Comparison of ENCODE assay signal across 9 cellular contexts in the genomic region with DNA sequence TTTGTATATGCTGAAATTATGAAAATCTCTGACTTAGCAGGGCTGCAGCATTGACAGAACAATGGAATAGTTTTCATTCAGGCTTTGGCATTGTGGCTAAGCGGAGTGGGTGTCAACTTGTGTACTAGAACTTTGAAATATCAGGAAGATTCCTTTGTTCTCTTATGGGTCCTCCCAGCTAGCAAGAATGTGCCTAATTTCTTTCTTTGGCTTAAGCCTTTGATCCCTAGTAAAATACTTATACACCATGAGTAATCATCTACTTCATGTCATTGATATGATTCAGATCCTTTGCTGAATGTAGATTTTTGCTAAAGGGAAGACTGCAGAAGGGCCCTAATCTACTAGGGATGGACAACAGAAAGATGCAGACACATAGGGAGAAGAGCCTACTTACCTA. TPM values are rescaled to one million over a fixed set of nuclear protein-coding genes. Genes with fewer than 3 reads are reported as not detected.
A peak's percentile ranks its signal among the peaks of the same experiment; 100 is the strongest.
DNase-seq lines count a peak whose midpoint lies in the region; ATAC-seq and TF ChIP-seq lines count a peak whose summit lies in the region.
"Had no signal": no experiment of that assay in that cellular context is flagged by ENCODE, and none has a peak within 500 bp of the region (broad histone marks: within the 10 kb centered on the region; RNA-seq: fewer than 3 reads in every experiment).

No MANE protein-coding gene starts in this region.

- no peaks in the 10 kb centered on the region for H3K27me3 ChIP-seq in ACC112 (ENCODE audit: insufficient read depth, low read length)
- H3K27me3 ChIP-seq: Peyer's patch had no signal

- H3K4me1 ChIP-seq in ACC112 (ENCODE audit: control insufficient read depth, insufficient read depth, low read length, unreplicated experiment): peaks cover 24% of the 10 kb centered on the region

- intact Hi-C loops in lower leg skin (cut with DNase I; ENCODE audit: low total_unique reads): no loop called here

- TF ChIP-seq CTCF in lower leg skin (IDR thresholded peaks at IDR 0.05): no peak

- H3K79me2 ChIP-seq in ACC112 (ENCODE audit: control insufficient read depth, insufficient read depth, low read length, unreplicated experiment): peaks cover 68% of the 10 kb centered on the region

- H3K27ac ChIP-seq in ACC112 (ENCODE audit: low read depth, low read length): peak overlapping the region; percentile 66
- H3K27ac ChIP-seq: Peyer's patch had no signal

- TF ChIP-seq POLR2A in lower leg skin (IDR thresholded peaks at IDR 0.05): no peak

- no peak overlapping the region for H2AFZ ChIP-seq in ACC112 (ENCODE audit: low read length, unreplicated experiment)

- H3K4me3 ChIP-seq in ACC112 (ENCODE audit: low read depth, low read length) (peak overlapping the region; percentile 26), lower leg skin (ENCODE audit: low read depth, poor library complexity, severe bottlenecking) (no peak overlapping the region)
- H3K4me3 ChIP-seq: Peyer's patch had no signal

- no peaks in the 10 kb centered on the region for H3K36me3 ChIP-seq in ACC112 (ENCODE audit: insufficient read depth, low read length)
- H3K36me3 ChIP-seq: Peyer's patch had no signal

- DNase-seq in HS-27A (ENCODE audit: low read depth) (peak; percentile 52), astrocyte of the hippocampus (ENCODE audit: low read depth, low spot score) (peak; percentile 52), lung microvascular endothelial cell (ENCODE audit: low read depth in 2 of 2) (peak; percentile 42 to 67), lower leg skin (ENCODE audit: low spot score in 2 of 2) (no peak)
- DNase-seq: Peyer's patch had no signal

- no peak for ATAC-seq in HG03432 (IDR thresholded peaks at IDR 0.05; ENCODE audit: unreplicated experiment)
- no peak for ATAC-seq in HG03280 (IDR thresholded peaks at IDR 0.05; ENCODE audit: unreplicated experiment)
- no peak for ATAC-seq in GM21825 (IDR thresholded peaks at IDR 0.05; ENCODE audit: unreplicated experiment)

- WGBS in lower leg skin, 2 donors: 43 to 66% methylated on average over 1 of the region's 1 CpG

RNA-seq across cellular contexts. Expression of gene AVL9, which starts 6.2 kb away (rescaled TPM):
- total RNA-seq in lung microvascular endothelial cell (26.8 and 47.6 TPM in 2 replicates), lower leg skin (10 to 100 TPM; 15.2 to 29.3 (median 18.1) TPM)

RNA-seq across cellular contexts. Expression of gene LSM5, which starts 11.3 kb away (rescaled TPM):
- 13.9 and 21.4 TPM in 2 replicates for total RNA-seq in lung microvascular endothelial cell
- 10 to 100 TPM; 10.7 to 15.0 (median 12.4) TPM for total RNA-seq in lower leg skin

Comparison
In these comparisons a context has a peak if more than half of its experiments do, and no peak if none do; other contexts are left out.
1. DNase-seq: peak in HS-27A (single experiment), astrocyte of the hippocampus (single experiment) and lung microvascular endothelial cell (2 of 2); none in lower leg skin (0 of 2).